In the genomic region with DNA sequence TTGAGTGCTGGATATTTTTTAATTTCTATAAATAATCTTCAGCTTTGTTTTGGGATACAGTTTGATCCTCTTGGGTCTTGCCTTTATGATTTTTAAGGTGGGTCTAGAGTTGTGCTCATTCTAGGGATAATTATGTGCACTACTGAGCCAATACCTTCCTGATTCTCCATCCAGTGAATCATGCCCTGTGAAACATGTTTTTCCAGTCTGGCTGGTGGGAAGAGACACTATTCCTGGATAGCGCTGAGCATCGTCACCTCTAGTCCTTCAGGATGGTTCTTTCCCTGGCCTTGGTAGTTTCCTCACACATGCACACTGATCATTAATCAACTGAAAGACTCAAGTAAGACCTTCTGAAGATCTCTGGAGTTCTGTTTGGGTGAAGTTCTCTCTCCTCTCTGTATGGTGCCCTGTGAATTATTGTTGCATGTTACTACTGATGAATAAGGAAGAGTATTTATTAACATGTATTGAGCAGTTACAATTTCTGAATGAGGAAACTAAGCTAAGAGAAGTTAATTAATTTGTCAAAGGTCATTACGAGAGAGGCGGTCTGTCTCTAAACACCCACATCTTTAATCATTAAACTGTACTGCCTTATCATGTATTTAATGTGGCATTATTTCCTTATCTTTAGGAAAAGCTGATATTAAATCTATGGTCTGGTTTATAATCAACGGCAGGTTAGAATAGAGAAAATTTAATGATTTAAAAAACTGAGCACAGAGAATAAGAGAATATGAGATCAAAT, we compare ENCODE assay signal across 1 cellular context.
TF ChIP-seq lines count a peak whose summit lies in the region.

No MANE protein-coding gene starts in this region.

TF ChIP-seq in H1, 55 proteins besides CTCF, POLR2A, EP300 and RAD21 (continued from another document):
- no peak for TF ChIP-seq GABPA (IDR thresholded peaks at IDR 0.05; ENCODE audit: borderline replicate concordance, insufficient read depth, low read length)
- no peak for TF ChIP-seq PHF8 (conservative IDR thresholded peaks at IDR 0.05; ENCODE audit: low read depth, low read length)
- TF ChIP-seq RXRA (IDR thresholded peaks at IDR 0.05; ENCODE audit: insufficient read depth, low read depth, low read length): no peak
- TF ChIP-seq EZH2 (IDR thresholded peaks at IDR 0.05; ENCODE audit: low read depth, low read length, severe bottlenecking): no peak
- TF ChIP-seq, protein P1, sequence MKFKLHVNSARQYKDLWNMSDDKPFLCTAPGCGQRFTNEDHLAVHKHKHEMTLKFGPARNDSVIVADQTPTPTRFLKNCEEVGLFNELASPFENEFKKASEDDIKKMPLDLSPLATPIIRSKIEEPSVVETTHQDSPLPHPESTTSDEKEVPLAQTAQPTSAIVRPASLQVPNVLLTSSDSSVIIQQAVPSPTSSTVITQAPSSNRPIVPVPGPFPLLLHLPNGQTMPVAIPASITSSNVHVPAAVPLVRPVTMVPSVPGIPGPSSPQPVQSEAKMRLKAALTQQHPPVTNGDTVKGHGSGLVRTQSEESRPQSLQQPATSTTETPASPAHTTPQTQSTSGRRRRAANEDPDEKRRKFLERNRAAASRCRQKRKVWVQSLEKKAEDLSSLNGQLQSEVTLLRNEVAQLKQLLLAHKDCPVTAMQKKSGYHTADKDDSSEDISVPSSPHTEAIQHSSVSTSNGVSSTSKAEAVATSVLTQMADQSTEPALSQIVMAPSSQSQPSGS (IDR thresholded peaks at IDR 0.05; ENCODE audit: low read length): no peak
- no peak for TF ChIP-seq CBX5 (IDR thresholded peaks at IDR 0.05; ENCODE audit: low read depth, low read length)
